ENCODE assay signal across 16 cellular contexts in genomic region chr5:143234162-143234842, GRCh38.
DNase-seq lines count a peak whose midpoint lies in the region; ATAC-seq, FAIRE-seq and TF ChIP-seq lines count a peak whose summit lies in the region.
"Had no signal": no experiment of that assay in that cellular context is flagged by ENCODE, and none has a peak within 500 bp of the region (broad histone marks: within the 10 kb centered on the region; RNA-seq: fewer than 3 reads in every experiment).

No MANE protein-coding gene starts in this region.

- CTCF ChIA-PET in A549 (lab: Yijun Ruan, JAX) = interaction anchor here (6.1 kb wide), 1 partner anchor 16 kb away, joined by 25 read pairs; no protein-coding TSS in a partner anchor

- peak overlapping the region; percentile 78 for H3K9ac ChIP-seq in keratinocyte (ENCODE audit: control insufficient read depth, extremely low read depth, insufficient read depth, low read length)

- H3K79me2 ChIP-seq in keratinocyte (ENCODE audit: control insufficient read depth, insufficient read depth, low read length) (no peaks in the 10 kb centered on the region), osteoblast (ENCODE audit: insufficient read depth, low read length) (no peaks in the 10 kb centered on the region)

- dilution Hi-C loops in keratinocyte (cut with MboI; ENCODE audit: extremely low pct_ligation_motif_present, low sequenced_read_pairs) = no loop called here

- H2AFZ ChIP-seq in keratinocyte (ENCODE audit: control insufficient read depth, low read length) (no peak overlapping the region), osteoblast (ENCODE audit: low read length) (peak overlapping the region; percentile 16)

- no peaks in the 10 kb centered on the region for H3K9me3 ChIP-seq in A549
- no peaks in the 10 kb centered on the region for H3K9me3 ChIP-seq in RWPE2 (ENCODE audit: severe bottlenecking)
- H3K9me3 ChIP-seq in keratinocyte (ENCODE audit: control insufficient read depth, low read depth, low read length) = no peaks in the 10 kb centered on the region
- H3K9me3 ChIP-seq in osteoblast (ENCODE audit: low read depth, low read length) = no peaks in the 10 kb centered on the region

- TF ChIP-seq CTCF in A549 (IDR thresholded peaks at IDR 0.05) (no peak), RWPE2 (IDR thresholded peaks at IDR 0.05; ENCODE audit: poor library complexity, severe bottlenecking) (no peak), keratinocyte (optimal IDR thresholded peaks at IDR 0.05 in 1 of 3, IDR thresholded peaks at IDR 0.05 in 1 of 3, conservative IDR thresholded peaks at IDR 0.05 in 1 of 3; ENCODE audit: extremely low read depth in 1 of 3, insufficient read depth in 2 of 3, low read length in 3 of 3) (no peak), osteoblast (IDR thresholded peaks at IDR 0.05; ENCODE audit: extremely low read depth, low read depth, low read length) (no peak)

- H3K9me1 ChIP-seq in keratinocyte (ENCODE audit: control insufficient read depth, extremely low read depth, insufficient read depth, low read length) = no peaks in the 10 kb centered on the region

- no peak for TF ChIP-seq EP300 in A549 (IDR thresholded peaks at IDR 0.05)

- H4K20me1 ChIP-seq in keratinocyte (ENCODE audit: control insufficient read depth, extremely low read depth, insufficient read depth, low read length) = no peaks in the 10 kb centered on the region
- no peaks in the 10 kb centered on the region for H4K20me1 ChIP-seq in osteoblast (ENCODE audit: insufficient read depth, low read length)

- DNase-seq in A549 (ENCODE audit: low read depth in 1 of 2, low spot score in 1 of 2) (no peak), RWPE2 (ENCODE audit: low spot score) (no peak), keratinocyte (ENCODE audit: low read depth, low spot score) (no peak), osteoblast (ENCODE audit: insufficient read length, low spot score, missing footprints) (no peak), GM12892 (ENCODE audit: insufficient read length) (no peak)
- DNase-seq in activated CD4-positive, alpha-beta T cell treated with anti-CD3 and anti-CD28 coated beads, Interleukin-2, amount 50 U/mL, for 4 hours = no peak
- DNase-seq in stimulated activated CD4-positive, alpha-beta T cell treated with anti-CD3 and anti-CD28 coated beads, Interleukin-4, amount 100 ng/mL, for 24 hours = no peak
- DNase-seq: C1 segment of cervical spinal cord, DMS153, EL, H9, NCI-H1092 treated with DMSO at 0.1 percent for 48 hours, NCI-H1694 treated with DMSO at 0.1 percent for 48 hours, NCI-H345, NCI-H526 treated with DMSO at 0.1 percent for 48 hours had no signal

- H3K36me3 ChIP-seq in RWPE2 (ENCODE audit: low read depth) = no peaks in the 10 kb centered on the region
- H3K36me3 ChIP-seq in keratinocyte (ENCODE audit: control insufficient read depth in 2 of 2, extremely low read depth in 1 of 2, insufficient read depth in 2 of 2, low read length in 2 of 2) = no peaks in the 10 kb centered on the region
- H3K36me3 ChIP-seq in osteoblast (ENCODE audit: insufficient read depth, low read length) = no peaks in the 10 kb centered on the region

- POLR2A ChIA-PET in A549 (lab: Yijun Ruan, JAX) = interaction anchor here (0.6 to 0.7 kb wide), 2 partner anchors 10 to 29 kb away, joined by 3 read pairs; no protein-coding TSS in a partner anchor

- no peaks in the 10 kb centered on the region for H3K27me3 ChIP-seq in RWPE2 (ENCODE audit: insufficient read depth, poor library complexity, severe bottlenecking)
- no peaks in the 10 kb centered on the region for H3K27me3 ChIP-seq in keratinocyte (ENCODE audit: control insufficient read depth, extremely low read depth, insufficient read depth, low read length)
- no peaks in the 10 kb centered on the region for H3K27me3 ChIP-seq in osteoblast (ENCODE audit: insufficient read depth, low read length)

- H3K27ac ChIP-seq in A549 = peak overlapping the region; percentile 36 to 50; a peak in 4 of 6 replicates
- H3K27ac ChIP-seq in RWPE2 (ENCODE audit: poor library complexity, severe bottlenecking) = peak overlapping the region; percentile 82
- H3K27ac ChIP-seq in keratinocyte (ENCODE audit: control insufficient read depth, insufficient read depth, low read length) = peak overlapping the region; percentile 97
- peak overlapping the region; percentile 87 for H3K27ac ChIP-seq in osteoblast (ENCODE audit: low read depth, low read length)

- H3K4me1 ChIP-seq in A549 (peaks cover 32% of the 10 kb centered on the region), RWPE2 (ENCODE audit: insufficient read depth, poor library complexity, severe bottlenecking) (peaks cover 20% of the 10 kb centered on the region), keratinocyte (ENCODE audit: control insufficient read depth, extremely low read depth, insufficient read depth, low read length) (peaks cover 33% of the 10 kb centered on the region), osteoblast (ENCODE audit: insufficient read depth, low read length) (peaks cover 49% of the 10 kb centered on the region)

- WGBS in A549 (ENCODE audit: missing lambda C conversion rate) = 90% methylated on average over 9 of the region's 9 CpGs

- ATAC-seq in A549 = no peak
- no peak for ATAC-seq in RWPE2 (ENCODE audit: low read depth)
- ATAC-seq in HG02763 (IDR thresholded peaks at IDR 0.05; ENCODE audit: unreplicated experiment) = no peak

- no peak for FAIRE-seq in A549 (lab: Jason Lieb, UNC)
- FAIRE-seq in keratinocyte (lab: Jason Lieb, UNC) = peak; percentile 76
- no peak for FAIRE-seq in GM12892 (lab: Jason Lieb, UNC)

- TF ChIP-seq POLR2A in A549 (IDR thresholded peaks at IDR 0.05; ENCODE audit: low read length) (no peak), GM12892 (IDR thresholded peaks at IDR 0.05; ENCODE audit: low read depth, low read length) (no peak)

- no peak for TF ChIP-seq RAD21 in A549 (conservative IDR thresholded peaks at IDR 0.05 in 1 of 2, IDR thresholded peaks at IDR 0.05 in 1 of 2)

- H3K4me3 ChIP-seq in A549 (no peak overlapping the region), RWPE2 (ENCODE audit: severe bottlenecking) (no peak overlapping the region), keratinocyte (ENCODE audit: control insufficient read depth in 2 of 3, extremely low read depth in 1 of 3, insufficient read depth in 2 of 3, low read depth in 1 of 3, low read length in 3 of 3) (no peak overlapping the region), osteoblast (ENCODE audit: insufficient read depth, low read length) (no peak overlapping the region)

- peak overlapping the region; percentile 39 for H3K4me2 ChIP-seq in A549
- H3K4me2 ChIP-seq in keratinocyte (ENCODE audit: control insufficient read depth, extremely low read depth, insufficient read depth, low read depth, low read length) = no peak overlapping the region
- H3K4me2 ChIP-seq in osteoblast (ENCODE audit: insufficient read depth, low read length) = no peak overlapping the region

TF ChIP-seq in A549, 52 proteins besides CTCF, POLR2A, EP300 and RAD21:
- TF ChIP-seq CEBPB (IDR thresholded peaks at IDR 0.05) = no peak
- TF ChIP-seq FOSL2 (IDR thresholded peaks at IDR 0.05) = no peak
- no peak for TF ChIP-seq FOSL2 (CRISPR knock-in tag; IDR thresholded peaks at IDR 0.05)
- no peak for TF ChIP-seq POLR2AphosphoS2 (conservative IDR thresholded peaks at IDR 0.05; ENCODE audit: low read length)
- no peak for TF ChIP-seq HOXA7 (CRISPR knock-in tag; IDR thresholded peaks at IDR 0.05)
- TF ChIP-seq TFCP2L1 (CRISPR knock-in tag; IDR thresholded peaks at IDR 0.05) = no peak
- TF ChIP-seq ATOH8 (CRISPR knock-in tag; IDR thresholded peaks at IDR 0.05; ENCODE audit: low read depth) = no peak
- TF ChIP-seq RARB (CRISPR knock-in tag; IDR thresholded peaks at IDR 0.05) = no peak
- no peak for TF ChIP-seq ZSCAN20 (CRISPR knock-in tag; IDR thresholded peaks at IDR 0.05)
- TF ChIP-seq JUN (IDR thresholded peaks at IDR 0.05) = no peak
- TF ChIP-seq ZFP36 (IDR thresholded peaks at IDR 0.05; ENCODE audit: borderline replicate concordance, partially characterized antibody) = no peak
- TF ChIP-seq JUNB (IDR thresholded peaks at IDR 0.05) = no peak
- TF ChIP-seq FOXS1 (CRISPR knock-in tag; IDR thresholded peaks at IDR 0.05) = no peak
- no peak for TF ChIP-seq CBX2 (IDR thresholded peaks at IDR 0.05; ENCODE audit: borderline replicate concordance, low read depth)
- no peak for TF ChIP-seq FOSB (CRISPR knock-in tag; IDR thresholded peaks at IDR 0.05)

Comparison
In these comparisons a context has a peak if more than half of its experiments do, and no peak if none do; other contexts are left out.
1. H3K27ac ChIP-seq: peak in every context shown above with its lines; median percentile 97 in keratinocyte; 87 in osteoblast; 82 in RWPE2; 43 in A549.